ENCODE assay signal across 8 cellular contexts in genomic region chr16:57300387-57301125, GRCh38.
DNase-seq lines count a peak whose midpoint lies in the region; ATAC-seq and TF ChIP-seq lines count a peak whose summit lies in the region.

No MANE protein-coding gene starts in this region.

- ATAC-seq in GM19025 (IDR thresholded peaks at IDR 0.05; ENCODE audit: low read depth, unreplicated experiment): peak; percentile 76
- peak; percentile 82 for ATAC-seq in HG03342 (IDR thresholded peaks at IDR 0.05; ENCODE audit: unreplicated experiment)

- DNase-seq in AG10803 (ENCODE audit: low read depth) (peak; percentile 98), NCI-H345 (lab: John Stamatoyannopoulos, UW) (peak; percentile 96), cerebellar cortex (ENCODE audit: low spot score) (peak; percentile 99), iris pigment epithelial cell (ENCODE audit: low read depth) (peak; percentile 97), smooth muscle cell of the brain vasculature (ENCODE audit: low read depth, low spot score) (peak; percentile 99)
- peak; percentile 95 to 99 (median 97) for DNase-seq in activated CD4-positive, CD25-positive, alpha-beta regulatory T cell (lab: John Stamatoyannopoulos, UW)

- TF ChIP-seq CTCF in AG10803 (conservative IDR thresholded peaks at IDR 0.05; ENCODE audit: low read length): peak; percentile 97

- peak overlapping the region; percentile 66 for H3K4me3 ChIP-seq in AG10803 (ENCODE audit: low read length)

Comparison
In these comparisons a context has a peak if more than half of its experiments do, and no peak if none do; other contexts are left out.
1. Peak in every context shown above with its lines: DNase-seq, ATAC-seq and H3K4me3 ChIP-seq.